ENCODE assay signal across 18 cellular contexts in genomic region chr1:157965584-157965983, GRCh38. TPM values are rescaled to one million over a fixed set of nuclear protein-coding genes. Genes with fewer than 3 reads are reported as not detected.
DNase-seq lines count a peak whose midpoint lies in the region; ATAC-seq and TF ChIP-seq lines count a peak whose summit lies in the region.
"Had no signal": no experiment of that assay in that cellular context is flagged by ENCODE, and none has a peak within 500 bp of the region (broad histone marks: within the 10 kb centered on the region; RNA-seq: fewer than 3 reads in every experiment).

No MANE protein-coding gene starts in this region.

- H3K27me3 ChIP-seq in AG04450 (ENCODE audit: control insufficient read depth, insufficient read depth, low read length) (peaks cover under 1% of the 10 kb centered on the region), NT2/D1 (ENCODE audit: insufficient read depth, insufficient read length) (peaks cover 3% of the 10 kb centered on the region), fibroblast of lung (ENCODE audit: control insufficient read depth, insufficient read depth, low read length) (no peaks in the 10 kb centered on the region), neuronal stem cell (ENCODE audit: control insufficient read depth in 3 of 3, insufficient read depth in 3 of 3, low read depth in 1 of 3, low read length in 3 of 3) (peaks cover 0 to 4% (median 0%) of the 10 kb centered on the region in 3 experiments), mammary epithelial cell (ENCODE audit: insufficient read depth, low read length) (no peaks in the 10 kb centered on the region)

- H3K36me3 ChIP-seq in NT2/D1 (ENCODE audit: insufficient read depth, insufficient read length, low read length) (no peaks in the 10 kb centered on the region), fibroblast of lung (ENCODE audit: control insufficient read depth, insufficient read depth, low read length) (no peaks in the 10 kb centered on the region), neuronal stem cell (replicated peaks in 1 of 2; ENCODE audit: control insufficient read depth in 2 of 2, insufficient read depth in 2 of 2, low read length in 2 of 2) (no peaks in the 10 kb centered on the region), mammary epithelial cell (ENCODE audit: insufficient read depth, low read length) (no peaks in the 10 kb centered on the region)
- H3K36me3 ChIP-seq: HAP-1 had no signal

- POLR2A ChIA-PET in AG04450 (lab: Yijun Ruan, JAX): interaction anchor here (0.9 kb wide), 1 partner anchor 159 kb away, joined by 3 read pairs; no protein-coding TSS in a partner anchor

- in situ Hi-C loops in mammary epithelial cell (cut with MboI; ENCODE audit: low sequenced_read_pairs in 2 of 2): loop anchor here (5.0 to 10.0 kb wide), 2 partner anchors 157 to 159 kb away; a partner anchor contains a TSS

- no CpG with 5 or more reads among the region's 8 CpGs for WGBS in neuronal stem cell (ENCODE audit: extremely low coverage in 2 of 2, insufficient read length in 2 of 2, insufficient replicate concordance in 1 of 2), 2 donors
- WGBS in mammary epithelial cell (ENCODE audit: low coverage, missing lambda C conversion rate): 100% methylated on average over 8 of the region's 8 CpGs

- no peak overlapping the region for H3K4ac ChIP-seq in neuronal stem cell (ENCODE audit: low read length)

- CTCF ChIA-PET in AG04450 (lab: Charles Lee): interaction anchor here (0.7 to 18.9 kb wide), 7 partner anchors 12 to 1032 kb away, joined by 3 to 1031 read pairs (median 5); partner anchors contain the start of gene KIRREL1
- CTCF ChIA-PET in mammary epithelial cell (lab: Charles Lee; ENCODE audit: low non-redundant PET): no interaction called here

- H3K79me2 ChIP-seq in fibroblast of lung (ENCODE audit: control insufficient read depth, insufficient read depth, low read length): no peaks in the 10 kb centered on the region
- no peaks in the 10 kb centered on the region for H3K79me2 ChIP-seq in mammary epithelial cell (ENCODE audit: insufficient read depth, low read length)

- H2AFZ ChIP-seq in fibroblast of lung (ENCODE audit: low read length) (no peak overlapping the region), neuronal stem cell (ENCODE audit: low read length) (peak overlapping the region; percentile 33), mammary epithelial cell (ENCODE audit: low read depth, low read length) (no peak overlapping the region)

- ATAC-seq in omental fat pad (ENCODE audit: low FRiP score) (no peak), HG03439 (IDR thresholded peaks at IDR 0.05; ENCODE audit: unreplicated experiment) (no peak), GM21786 (IDR thresholded peaks at IDR 0.05; ENCODE audit: unreplicated experiment) (no peak)

- no peak overlapping the region for H4K8ac ChIP-seq in neuronal stem cell (ENCODE audit: low read depth, low read length)

- H2BK5ac ChIP-seq in neuronal stem cell (ENCODE audit: low read length): no peak overlapping the region

- no peak overlapping the region for H4K91ac ChIP-seq in neuronal stem cell (ENCODE audit: low read depth, low read length, poor library complexity)

- no TSS peak for BruUV-seq in mammary epithelial cell (replicated peaks; lab: Mats Ljungman, UMichigan)

- H3K4me2 ChIP-seq in fibroblast of lung (ENCODE audit: extremely low read depth, insufficient read depth, low read length): no peak overlapping the region
- no peak overlapping the region for H3K4me2 ChIP-seq in neuronal stem cell (ENCODE audit: insufficient read depth, low read length, poor library complexity, severe bottlenecking)
- H3K4me2 ChIP-seq in mammary epithelial cell (ENCODE audit: insufficient read depth, low read depth, low read length): no peak overlapping the region
- H3K4me2 ChIP-seq: KMS-11 had no signal

- H3K14ac ChIP-seq in neuronal stem cell (ENCODE audit: low read length): no peak overlapping the region

- H3K18ac ChIP-seq in neuronal stem cell (ENCODE audit: low read length): no peak overlapping the region

- intact Hi-C loops in mammary epithelial cell (cut with micrococcal nuclease): loop anchor here (2.0 to 10.0 kb wide), 2 partner anchors 559 to 1033 kb away; no protein-coding TSS in a partner anchor

- no peak overlapping the region for H2BK120ac ChIP-seq in neuronal stem cell (ENCODE audit: low read depth, low read length)

- no peaks in the 10 kb centered on the region for H3K79me1 ChIP-seq in neuronal stem cell (ENCODE audit: low read depth, low read length)

- H3K9me3 ChIP-seq in AG04450 (ENCODE audit: control insufficient read depth, insufficient read depth, low read length): peaks cover 5% of the 10 kb centered on the region; the same call in 1 of the 2 replicates
- peaks cover 13% of the 10 kb centered on the region for H3K9me3 ChIP-seq in NT2/D1 (ENCODE audit: insufficient read depth, low read length)
- H3K9me3 ChIP-seq in fibroblast of lung (ENCODE audit: control insufficient read depth, insufficient read depth, low read depth, low read length): no peaks in the 10 kb centered on the region
- H3K9me3 ChIP-seq in neuronal stem cell (replicated peaks in 1 of 2; ENCODE audit: control insufficient read depth in 2 of 2, insufficient read depth in 1 of 2, low read depth in 1 of 2, low read length in 2 of 2): peaks cover 0 to 2% of the 10 kb centered on the region in 2 donors
- peaks cover 10% of the 10 kb centered on the region for H3K9me3 ChIP-seq in mammary epithelial cell (replicated peaks; ENCODE audit: insufficient read depth, low read length)
- H3K9me3 ChIP-seq: HAP-1 had no signal

- peak overlapping the region; percentile 12 for H3K9ac ChIP-seq in NT2/D1 (ENCODE audit: insufficient read length, low read depth)
- peak overlapping the region; percentile 9 for H3K9ac ChIP-seq in fibroblast of lung (ENCODE audit: insufficient read depth, low read length)
- H3K9ac ChIP-seq in neuronal stem cell (ENCODE audit: low read depth, low read length, poor library complexity): no peak overlapping the region
- no peak overlapping the region for H3K9ac ChIP-seq in mammary epithelial cell (ENCODE audit: insufficient read depth, low read length)
- H3K9ac ChIP-seq: KMS-11 had no signal

- DNase-seq in AG04450 (ENCODE audit: low read depth, low spot score) (no peak), NT2/D1 (ENCODE audit: low read depth, low spot score) (no peak), fibroblast of lung (ENCODE audit: low read depth in 2 of 2) (no peak), neuronal stem cell (ENCODE audit: low spot score) (no peak), omental fat pad (ENCODE audit: low spot score) (no peak), mammary epithelial cell (no peak)
- DNase-seq: AML-193, COR-L47, NCI-H1436, NCI-H2081, NCI-H510A, NCI-H82, SIG-M5 had no signal

- no peaks in the 10 kb centered on the region for H3K4me1 ChIP-seq in NT2/D1 (ENCODE audit: insufficient read depth, insufficient read length)
- H3K4me1 ChIP-seq in fibroblast of lung (ENCODE audit: control insufficient read depth, extremely low read depth, insufficient read depth, low read length): peaks cover 29% of the 10 kb centered on the region
- peaks cover 4 to 5% of the 10 kb centered on the region in 2 donors for H3K4me1 ChIP-seq in neuronal stem cell (ENCODE audit: control insufficient read depth in 2 of 2, insufficient read depth in 1 of 2, low read depth in 1 of 2, low read length in 2 of 2)
- peaks cover 47% of the 10 kb centered on the region for H3K4me1 ChIP-seq in mammary epithelial cell (ENCODE audit: insufficient read depth, low read length)
- H3K4me1 ChIP-seq: HAP-1 had no signal

- dilution Hi-C loops in mammary epithelial cell (cut with HindIII; ENCODE audit: low sequenced_read_pairs): loop anchor here (5.0 to 10.0 kb wide), 2 partner anchors 111 to 162 kb away; a partner anchor contains a TSS

- H3K27ac ChIP-seq in AG04450 (ENCODE audit: low read depth, low read length) (peak overlapping the region; percentile 34), fibroblast of lung (ENCODE audit: insufficient read depth, low read length) (no peak overlapping the region), neuronal stem cell (replicated peaks; ENCODE audit: low read length) (no peak overlapping the region), mammary epithelial cell (ENCODE audit: insufficient read depth, low read depth, low read length) (no peak overlapping the region)
- H3K27ac ChIP-seq: KMS-11 had no signal

- H4K20me1 ChIP-seq in fibroblast of lung (ENCODE audit: control insufficient read depth, extremely low read depth, insufficient read depth, low read length) (no peaks in the 10 kb centered on the region), mammary epithelial cell (ENCODE audit: insufficient read depth, low read length) (no peaks in the 10 kb centered on the region)

- no peak overlapping the region for H2BK12ac ChIP-seq in neuronal stem cell (ENCODE audit: low read length)

- H2AK5ac ChIP-seq in neuronal stem cell (ENCODE audit: low read depth, low read length): no peak overlapping the region

- no peak for TF ChIP-seq CTCF in AG04450 (IDR thresholded peaks at IDR 0.05; ENCODE audit: low read depth, low read length)
- TF ChIP-seq CTCF in fibroblast of lung (conservative IDR thresholded peaks at IDR 0.05 in 1 of 2, IDR thresholded peaks at IDR 0.05 in 1 of 2; ENCODE audit: low read depth in 1 of 2, low read length in 2 of 2): no peak
- no peak for TF ChIP-seq CTCF in omental fat pad (IDR thresholded peaks at IDR 0.05)
- no peak for TF ChIP-seq CTCF in mammary epithelial cell (conservative IDR thresholded peaks at IDR 0.05 in 1 of 2, IDR thresholded peaks at IDR 0.05 in 1 of 2; ENCODE audit: extremely low read depth in 1 of 2, insufficient read depth in 1 of 2, low read depth in 1 of 2, low read length in 2 of 2)

- no peak overlapping the region for H3K23ac ChIP-seq in neuronal stem cell (ENCODE audit: low read depth, low read length, poor library complexity)

- no peak overlapping the region for H3K4me3 ChIP-seq in AG04450 (ENCODE audit: low read depth, low read length)
- H3K4me3 ChIP-seq in NT2/D1 (ENCODE audit: insufficient read length, low read depth): no peak overlapping the region
- no peak overlapping the region for H3K4me3 ChIP-seq in fibroblast of lung (replicated peaks in 1 of 4; ENCODE audit: control extremely low read depth in 1 of 4, insufficient read depth in 1 of 4, low read depth in 3 of 4, low read length in 4 of 4)
- no peak overlapping the region for H3K4me3 ChIP-seq in neuronal stem cell (ENCODE audit: low read length in 2 of 2)
- H3K4me3 ChIP-seq in mammary epithelial cell (replicated peaks in 1 of 3; ENCODE audit: insufficient read depth in 1 of 3, low read depth in 2 of 3, low read length in 3 of 3): no peak overlapping the region
- H3K4me3 ChIP-seq: HAP-1 had no signal

- H2BK15ac ChIP-seq in neuronal stem cell (ENCODE audit: low read length): no peak overlapping the region

RNA-seq across cellular contexts. Expression of gene KIRREL1, which starts 27.9 kb away (rescaled TPM):
- 42.3 and 53.7 TPM in 2 replicates for polyA plus RNA-seq in AG04450 (2011; rRNA removed)
- polyA minus RNA-seq in AG04450 (2011; rRNA and poly(A)+ RNA removed): 96.0 and 123 TPM in 2 replicates
- 83.0 and 123 TPM in 2 replicates for total RNA-seq in fibroblast of lung
- 42.2 and 55.5 TPM in 2 replicates for polyA plus RNA-seq in fibroblast of lung
- 57.7 and 93.5 TPM in 2 replicates for polyA plus RNA-seq in fibroblast of lung (2012)
- polyA minus RNA-seq in fibroblast of lung (ENCODE audit: low replicate concordance): 192 and 249 TPM in 2 replicates
- polyA plus RNA-seq in neuronal stem cell (2013, experiment 1 of 2): 45.3 TPM
- polyA plus RNA-seq in neuronal stem cell (2013, experiment 2 of 2): 45.3 TPM
- total RNA-seq in omental fat pad: 10 to 100 TPM; 47.2 to 81.6 (median 61.6) TPM
- 100 to 1,000 TPM in 1 of 2 donors, 10 to 100 TPM in 1; 92.2 to 130 TPM for total RNA-seq in mammary epithelial cell
- polyA plus RNA-seq in mammary epithelial cell: 43.7 TPM
- polyA minus RNA-seq in mammary epithelial cell: 159 TPM
- polyA plus RNA-seq: CD14-positive monocyte had no signal

Comparison
In these comparisons a context has a peak if more than half of its experiments do, and no peak if none do; other contexts are left out.
1. H3K9ac ChIP-seq: peak in NT2/D1 (single experiment) and fibroblast of lung (single experiment); none in neuronal stem cell (single experiment) and mammary epithelial cell (single experiment).